26 cellular contexts compared by ENCODE assay signal in the genomic region with DNA sequence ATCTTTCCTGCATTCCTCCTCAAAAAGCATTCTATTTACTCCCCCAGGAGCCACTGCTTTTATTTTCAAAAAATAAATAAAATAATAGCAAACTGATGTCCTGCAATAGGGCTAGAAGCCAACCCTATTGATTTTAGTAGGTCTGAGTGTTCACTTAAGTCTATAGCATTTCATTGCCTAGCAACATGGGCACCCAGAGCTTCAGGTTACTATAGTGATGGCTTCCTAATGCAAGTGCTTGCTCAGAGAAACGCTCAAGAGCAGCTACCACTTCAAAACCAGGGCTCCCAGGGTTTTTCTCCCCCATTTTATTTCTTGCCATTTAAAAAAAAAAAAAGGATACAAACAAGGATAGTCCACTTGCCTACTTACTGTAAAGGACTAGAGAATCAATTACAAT.
DNase-seq lines count a peak whose midpoint lies in the region; ATAC-seq and TF ChIP-seq lines count a peak whose summit lies in the region.
"Had no signal": no experiment of that assay in that cellular context is flagged by ENCODE, and none has a peak within 500 bp of the region (broad histone marks: within the 10 kb centered on the region; RNA-seq: fewer than 3 reads in every experiment).

No MANE protein-coding gene starts in this region.

- H3K4me3 ChIP-seq in GM23338 (no peak overlapping the region), tibial artery (no peak overlapping the region)
- H3K4me3 ChIP-seq: hepatocyte, lower lobe of right lung, spleen, upper lobe of right lung had no signal

- H3K79me2 ChIP-seq in GM23338 (replicated peaks; ENCODE audit: insufficient read depth), result no peaks in the 10 kb centered on the region
- H3K79me2 ChIP-seq: hepatocyte had no signal

- DNase-seq in GM23338 (ENCODE audit: low spot score) (peak; percentile 55), NCI-H1436 treated with DMSO at 0.1 percent for 48 hours (lab: John Stamatoyannopoulos, UW) (peak; percentile 43), NCI-H345 treated with DMSO at 0.1 percent for 48 hours (lab: John Stamatoyannopoulos, UW; ENCODE audit: unreplicated experiment) (peak; percentile 73), memory B cell (ENCODE audit: low spot score in 2 of 2) (no peak), D341Med (ENCODE audit: low spot score) (no peak), tibial artery (no peak), NCI-H2081 treated with DMSO at 0.1 percent for 48 hours (lab: John Stamatoyannopoulos, UW) (no peak)
- DNase-seq: activated B cell treated with CpG ODN at 0.5 μM for 24 hours; activated CD8-positive, alpha-beta T cell treated with anti-CD3 and anti-CD28 coated beads for 36 hours; activated naive CD4-positive, alpha-beta T cell treated with anti-CD3 and anti-CD28 coated beads for 36 hours; activated T-cell treated with anti-CD3 and anti-CD28 coated beads, Interleukin-2, amount 50 U/mL, for 24 hours; CD4-positive, alpha-beta memory T cell; EL; foreskin fibroblast; lower lobe of right lung; NCI-H2171; RPMI8226; spleen; stimulated activated CD4-positive, alpha-beta T cell treated with anti-CD3 and anti-CD28 coated beads, Interleukin-4, amount 100 ng/mL, for 24 hours; stimulated activated naive CD8-positive, alpha-beta T cell treated with anti-CD3 and anti-CD28 coated beads, Interleukin-15, amount 100 ng/mL, for 72 hours; T-helper 9 cell; upper lobe of right lung had no signal

- H3K9me3 ChIP-seq in tibial artery, result no peaks in the 10 kb centered on the region
- H3K9me3 ChIP-seq: lower lobe of right lung, spleen, upper lobe of right lung had no signal

- no peak for TF ChIP-seq CTCF in GM23338 (conservative IDR thresholded peaks at IDR 0.05; ENCODE audit: low read depth in 2 of 2)
- TF ChIP-seq CTCF in tibial artery (IDR thresholded peaks at IDR 0.05), result no peak

- ATAC-seq in GM23338 (peak; percentile 71), memory B cell (ENCODE audit: low read depth) (no peak), HG02571 (IDR thresholded peaks at IDR 0.05; ENCODE audit: unreplicated experiment) (no peak)
- ATAC-seq: activated CD8-positive, alpha-beta T cell treated with anti-CD3 and anti-CD28 coated beads for 36 hours; lower lobe of right lung; stimulated activated naive CD8-positive, alpha-beta T cell treated with anti-CD3 and anti-CD28 coated beads, Interleukin-15, amount 100 ng/mL, for 72 hours; upper lobe of right lung had no signal

- H3F3A ChIP-seq in GM23338 (replicated peaks; ENCODE audit: low read depth), result no peaks in the 10 kb centered on the region

- H3K27me3 Mint-ChIP-seq in GM23338 (ENCODE audit: insufficient read depth, low read depth, poor library complexity) (no peaks in the 10 kb centered on the region), memory B cell (no peaks in the 10 kb centered on the region)
- H3K27me3 Mint-ChIP-seq: activated B cell treated with CpG ODN at 0.5 μM for 24 hours; activated CD8-positive, alpha-beta T cell treated with anti-CD3 and anti-CD28 coated beads for 36 hours; activated T-cell treated with anti-CD3 and anti-CD28 coated beads, Interleukin-2, amount 50 U/mL, for 24 hours; CD4-positive, alpha-beta memory T cell; stimulated activated naive CD8-positive, alpha-beta T cell treated with anti-CD3 and anti-CD28 coated beads, Interleukin-15, amount 100 ng/mL, for 72 hours had no signal

- H3K36me3 ChIP-seq in GM23338 (ENCODE audit: insufficient read depth), result no peaks in the 10 kb centered on the region
- peaks cover 30 to 45% (median 41%) of the 10 kb centered on the region in 3 donors for H3K36me3 ChIP-seq in tibial artery

- H3K27ac ChIP-seq in GM23338 (ENCODE audit: low read depth) (no peak overlapping the region), tibial artery (no peak overlapping the region)
- H3K27ac ChIP-seq: epithelial cell of prostate, hepatocyte, HL-60, lower lobe of right lung, spleen, upper lobe of right lung had no signal

- H3K4me1 ChIP-seq in GM23338 (ENCODE audit: insufficient read depth) (peaks cover 6% of the 10 kb centered on the region), tibial artery (no peaks in the 10 kb centered on the region)
- H3K4me1 ChIP-seq: lower lobe of right lung, spleen, upper lobe of right lung had no signal

- H3K4me1 Mint-ChIP-seq in GM23338 (peaks cover 18% of the 10 kb centered on the region), memory B cell (no peaks in the 10 kb centered on the region)
- H3K4me1 Mint-ChIP-seq: activated B cell treated with CpG ODN at 0.5 μM for 24 hours; CD4-positive, alpha-beta memory T cell; stimulated activated naive CD8-positive, alpha-beta T cell treated with anti-CD3 and anti-CD28 coated beads, Interleukin-15, amount 100 ng/mL, for 72 hours had no signal

- H3K4me2 ChIP-seq in GM23338, result no peak overlapping the region
- H3K4me2 ChIP-seq: hepatocyte had no signal

- H3K27me3 ChIP-seq in GM23338 (ENCODE audit: insufficient read depth) (no peaks in the 10 kb centered on the region), tibial artery (no peaks in the 10 kb centered on the region)
- H3K27me3 ChIP-seq: hepatocyte, spleen, upper lobe of right lung had no signal

- no peaks in the 10 kb centered on the region for H3K9me2 ChIP-seq in GM23338 (ENCODE audit: insufficient read depth)

- H4K20me1 ChIP-seq in GM23338 (replicated peaks; ENCODE audit: insufficient read depth), result no peaks in the 10 kb centered on the region

- no peak overlapping the region for H2AFZ ChIP-seq in GM23338
- H2AFZ ChIP-seq: hepatocyte had no signal

- H3K36me3 Mint-ChIP-seq in GM23338 (ENCODE audit: low read depth) (0 out of 3 replicates have a peak, but pooled peaks cover 2% of the 10 kb centered on the region), memory B cell (peaks cover 21% of the 10 kb centered on the region)

- no peaks in the 10 kb centered on the region for H3K9me3 Mint-ChIP-seq in GM23338
- H3K9me3 Mint-ChIP-seq in memory B cell, result no peaks in the 10 kb centered on the region
- H3K9me3 Mint-ChIP-seq: activated B cell treated with CpG ODN at 0.5 μM for 24 hours; activated CD8-positive, alpha-beta T cell treated with anti-CD3 and anti-CD28 coated beads for 36 hours; activated naive CD4-positive, alpha-beta T cell treated with anti-CD3 and anti-CD28 coated beads for 36 hours; activated T-cell treated with anti-CD3 and anti-CD28 coated beads, Interleukin-2, amount 50 U/mL, for 24 hours; CD4-positive, alpha-beta memory T cell; stimulated activated naive CD8-positive, alpha-beta T cell treated with anti-CD3 and anti-CD28 coated beads, Interleukin-15, amount 100 ng/mL, for 72 hours had no signal

- intact Hi-C loops in tibial artery (cut with DNase I; ENCODE audit: low total_unique reads), result no loop called here

- H3K27ac Mint-ChIP-seq in GM23338 (no peak overlapping the region), memory B cell (peak overlapping the region; percentile 15)
- H3K27ac Mint-ChIP-seq: activated B cell treated with CpG ODN at 0.5 μM for 24 hours; activated CD8-positive, alpha-beta T cell treated with anti-CD3 and anti-CD28 coated beads for 36 hours; activated naive CD4-positive, alpha-beta T cell treated with anti-CD3 and anti-CD28 coated beads for 36 hours; activated T-cell treated with anti-CD3 and anti-CD28 coated beads, Interleukin-2, amount 50 U/mL, for 24 hours; stimulated activated naive CD8-positive, alpha-beta T cell treated with anti-CD3 and anti-CD28 coated beads, Interleukin-15, amount 100 ng/mL, for 72 hours had no signal

- H3K4me3 Mint-ChIP-seq in GM23338 (no peak overlapping the region), memory B cell (no peak overlapping the region)
- H3K4me3 Mint-ChIP-seq: activated B cell treated with CpG ODN at 0.5 μM for 24 hours; activated CD8-positive, alpha-beta T cell treated with anti-CD3 and anti-CD28 coated beads for 36 hours; activated naive CD4-positive, alpha-beta T cell treated with anti-CD3 and anti-CD28 coated beads for 36 hours; activated T-cell treated with anti-CD3 and anti-CD28 coated beads, Interleukin-2, amount 50 U/mL, for 24 hours; CD4-positive, alpha-beta memory T cell; stimulated activated naive CD8-positive, alpha-beta T cell treated with anti-CD3 and anti-CD28 coated beads, Interleukin-15, amount 100 ng/mL, for 72 hours had no signal

TF ChIP-seq in GM23338, 12 proteins besides CTCF, POLR2A, EP300 and RAD21 (continues in another document):
- TF ChIP-seq ZNF114 (CRISPR knock-in tag; IDR thresholded peaks at IDR 0.05), result no peak
- TF ChIP-seq, protein P1, sequence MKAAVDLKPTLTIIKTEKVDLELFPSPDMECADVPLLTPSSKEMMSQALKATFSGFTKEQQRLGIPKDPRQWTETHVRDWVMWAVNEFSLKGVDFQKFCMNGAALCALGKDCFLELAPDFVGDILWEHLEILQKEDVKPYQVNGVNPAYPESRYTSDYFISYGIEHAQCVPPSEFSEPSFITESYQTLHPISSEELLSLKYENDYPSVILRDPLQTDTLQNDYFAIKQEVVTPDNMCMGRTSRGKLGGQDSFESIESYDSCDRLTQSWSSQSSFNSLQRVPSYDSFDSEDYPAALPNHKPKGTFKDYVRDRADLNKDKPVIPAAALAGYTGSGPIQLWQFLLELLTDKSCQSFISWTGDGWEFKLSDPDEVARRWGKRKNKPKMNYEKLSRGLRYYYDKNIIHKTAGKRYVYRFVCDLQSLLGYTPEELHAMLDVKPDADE (IDR thresholded peaks at IDR 0.05), result no peak
- TF ChIP-seq ZNF331 (CRISPR knock-in tag; IDR thresholded peaks at IDR 0.05; ENCODE audit: low read depth), result no peak
- TF ChIP-seq EZH2phosphoT487 (IDR thresholded peaks at IDR 0.05; ENCODE audit: unreplicated experiment), result no peak
- TF ChIP-seq JUNB (IDR thresholded peaks at IDR 0.05; ENCODE audit: unreplicated experiment), result no peak
- TF ChIP-seq NANOG (IDR thresholded peaks at IDR 0.05; ENCODE audit: borderline replicate concordance), result no peak

Comparison
In these comparisons a context has a peak if more than half of its experiments do, and no peak if none do; other contexts are left out.
1. DNase-seq: peak in GM23338 (single experiment), NCI-H1436 treated with DMSO at 0.1 percent for 48 hours (single experiment) and NCI-H345 treated with DMSO at 0.1 percent for 48 hours (single experiment); none in memory B cell (0 of 2), D341Med (single experiment), tibial artery (0 of 2) and NCI-H2081 treated with DMSO at 0.1 percent for 48 hours (single experiment).